ENCODE assay signal across 22 cellular contexts in genomic region chr16:51888534-51888933, GRCh38.
"Had no signal": no experiment of that assay in that cellular context is flagged by ENCODE, and none has a peak within 500 bp of the region (broad histone marks: within the 10 kb centered on the region; RNA-seq: fewer than 3 reads in every experiment).

No MANE protein-coding gene starts in this region.

- H3K4me3 Mint-ChIP-seq: naive thymus-derived CD8-positive, alpha-beta T cell; stimulated activated effector memory CD8-positive, alpha-beta T cell treated with anti-CD3 and anti-CD28 coated beads, Interleukin-12 subunit alpha, Interleukin-12 subunit beta, amount 100 ng/mL, for 72 hours; type B pancreatic cell had no signal

- FAIRE-seq: endometrium, urothelium cell line had no signal

- DNase-seq: effector memory CD4-positive, alpha-beta T cell; esophagus squamous epithelium; foreskin melanocyte; head of caudate nucleus; left colon; left ventricle myocardium superior; naive thymus-derived CD8-positive, alpha-beta T cell; psoas muscle; retina; right lobe of liver; stimulated activated CD4-positive, alpha-beta T cell treated with anti-CD3 and anti-CD28 coated beads, Interleukin-4, amount 100 ng/mL, for 1 hour; stimulated activated CD8-positive, alpha-beta memory T cell treated with anti-CD3 and anti-CD28 coated beads, Interleukin-4, amount 100 ng/mL, for 48 hours; stimulated activated naive CD8-positive, alpha-beta T cell treated with anti-CD3 and anti-CD28 coated beads, Interleukin-15, Interleukin-2, amounts not matched to agents 100 U/mL and 50 U/mL, for 24 hours; thyroid gland had no signal

- ATAC-seq: left colon; left ventricle myocardium superior; naive thymus-derived CD8-positive, alpha-beta T cell; psoas muscle; right lobe of liver; stimulated activated effector memory CD8-positive, alpha-beta T cell treated with anti-CD3 and anti-CD28 coated beads, Interleukin-12 subunit alpha, Interleukin-12 subunit beta, amount 100 ng/mL, for 72 hours; stimulated activated naive CD8-positive, alpha-beta T cell treated with anti-CD3 and anti-CD28 coated beads, Interleukin-15, Interleukin-2, amounts not matched to agents 100 U/mL and 50 U/mL, for 24 hours had no signal

- H3K4me1 Mint-ChIP-seq: naive thymus-derived CD8-positive, alpha-beta T cell; stimulated activated effector memory CD8-positive, alpha-beta T cell treated with anti-CD3 and anti-CD28 coated beads, Interleukin-12 subunit alpha, Interleukin-12 subunit beta, amount 100 ng/mL, for 72 hours had no signal

- H3K27ac Mint-ChIP-seq: naive thymus-derived CD8-positive, alpha-beta T cell; stimulated activated effector memory CD8-positive, alpha-beta T cell treated with anti-CD3 and anti-CD28 coated beads, Interleukin-12 subunit alpha, Interleukin-12 subunit beta, amount 100 ng/mL, for 72 hours; type B pancreatic cell had no signal

- H3K36me3 ChIP-seq: esophagus squamous epithelium, neutrophil, right lobe of liver, suprapubic skin, thyroid gland had no signal

- H3K36me3 Mint-ChIP-seq: stimulated activated effector memory CD8-positive, alpha-beta T cell treated with anti-CD3 and anti-CD28 coated beads, Interleukin-12 subunit alpha, Interleukin-12 subunit beta, amount 100 ng/mL, for 72 hours; type B pancreatic cell had no signal

- H3K4me1 ChIP-seq: esophagus squamous epithelium, psoas muscle, right lobe of liver, suprapubic skin, thyroid gland had no signal

- H3K27me3 ChIP-seq: esophagus squamous epithelium, hepatocyte, neutrophil, right lobe of liver, suprapubic skin, thyroid gland had no signal

- H3K27me3 Mint-ChIP-seq: naive thymus-derived CD8-positive, alpha-beta T cell had no signal

- H3K27ac ChIP-seq: esophagus squamous epithelium, hepatocyte, neutrophil, psoas muscle, right lobe of liver, suprapubic skin, thyroid gland had no signal

- H3K4me3 ChIP-seq: esophagus squamous epithelium, hepatocyte, lung, psoas muscle, right lobe of liver, suprapubic skin, thyroid gland had no signal
